Comparison of ENCODE assay signal across 3 cellular contexts in the genomic region with DNA sequence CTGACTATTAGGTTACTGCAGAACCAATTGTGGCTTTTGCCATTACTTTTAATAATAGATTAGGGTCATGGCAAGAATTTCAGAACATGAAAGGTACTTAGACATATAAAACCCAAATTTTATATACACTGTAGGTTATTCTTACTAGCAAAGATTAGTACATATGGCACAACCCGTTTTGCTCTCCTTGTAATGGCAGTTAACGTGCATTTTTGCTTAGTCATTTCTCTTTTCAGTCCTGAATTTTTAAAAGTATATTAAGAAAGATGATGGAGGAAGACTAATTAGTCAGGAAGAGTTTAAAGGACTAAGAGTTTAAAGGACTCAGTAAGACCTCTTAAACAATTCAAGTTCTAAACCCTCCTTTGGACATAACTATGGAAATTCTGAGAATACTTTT.
A peak's percentile ranks its signal among the peaks of the same experiment; 100 is the strongest.
TF ChIP-seq lines count a peak whose summit lies in the region.

No MANE protein-coding gene starts in this region.

TF ChIP-seq in HepG2, 621 proteins besides CTCF, POLR2A, EP300 and RAD21:
- TF ChIP-seq NFE2L2 (IDR thresholded peaks at IDR 0.05; ENCODE audit: low read length) (peak; percentile 26; the same call in 1 of the 2 replicates), NPAS2 (CRISPR knock-in tag; IDR thresholded peaks at IDR 0.05; ENCODE audit: borderline replicate concordance) (no peak)

TF ChIP-seq in H1, 55 proteins besides CTCF, POLR2A, EP300 and RAD21:
- no peak for TF ChIP-seq HDAC2 (IDR thresholded peaks at IDR 0.05; ENCODE audit: borderline replicate concordance in 1 of 2, low read depth in 2 of 2, low read length in 2 of 2)
- no peak for TF ChIP-seq SIRT6 (IDR thresholded peaks at IDR 0.05; ENCODE audit: low read length)
- TF ChIP-seq BACH1 (IDR thresholded peaks at IDR 0.05; ENCODE audit: low read length): no peak
- TF ChIP-seq BRCA1 (IDR thresholded peaks at IDR 0.05; ENCODE audit: low read depth, low read length): no peak
- TF ChIP-seq, protein P1, sequence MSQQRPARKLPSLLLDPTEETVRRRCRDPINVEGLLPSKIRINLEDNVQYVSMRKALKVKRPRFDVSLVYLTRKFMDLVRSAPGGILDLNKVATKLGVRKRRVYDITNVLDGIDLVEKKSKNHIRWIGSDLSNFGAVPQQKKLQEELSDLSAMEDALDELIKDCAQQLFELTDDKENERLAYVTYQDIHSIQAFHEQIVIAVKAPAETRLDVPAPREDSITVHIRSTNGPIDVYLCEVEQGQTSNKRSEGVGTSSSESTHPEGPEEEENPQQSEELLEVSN (IDR thresholded peaks at IDR 0.05): no peak
- no peak for TF ChIP-seq TBP (IDR thresholded peaks at IDR 0.05; ENCODE audit: low read depth, low read length)
- TF ChIP-seq TEAD4 (IDR thresholded peaks at IDR 0.05; ENCODE audit: low read depth, low read length): no peak
- TF ChIP-seq EZH2 (IDR thresholded peaks at IDR 0.05; ENCODE audit: low read depth, low read length, severe bottlenecking): no peak
- no peak for TF ChIP-seq CBX5 (IDR thresholded peaks at IDR 0.05; ENCODE audit: low read depth, low read length)
- no peak for TF ChIP-seq RFX5 (IDR thresholded peaks at IDR 0.05; ENCODE audit: borderline replicate concordance, low read depth, low read length)
- TF ChIP-seq RNF2 (IDR thresholded peaks at IDR 0.05; ENCODE audit: borderline replicate concordance, low read depth, low read length, missing control alignments, poor library complexity, severe bottlenecking): no peak
TF ChIP-seq in H1: peak in this region for 0.

TF ChIP-seq in SK-N-SH, 30 proteins besides CTCF, POLR2A, EP300 and RAD21:
- TF ChIP-seq, protein P2, sequence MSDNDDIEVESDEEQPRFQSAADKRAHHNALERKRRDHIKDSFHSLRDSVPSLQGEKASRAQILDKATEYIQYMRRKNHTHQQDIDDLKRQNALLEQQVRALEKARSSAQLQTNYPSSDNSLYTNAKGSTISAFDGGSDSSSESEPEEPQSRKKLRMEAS (IDR thresholded peaks at IDR 0.05; ENCODE audit: low read depth): no peak
- TF ChIP-seq FOXJ3 (CRISPR knock-in tag; IDR thresholded peaks at IDR 0.05) (no peak), FOXM1 (IDR thresholded peaks at IDR 0.05; ENCODE audit: low read depth) (no peak), SIN3A (IDR thresholded peaks at IDR 0.05; ENCODE audit: borderline replicate concordance, low read depth, low read length) (no peak), RCOR1 (IDR thresholded peaks at IDR 0.05; ENCODE audit: low read length) (no peak), SMC3 (IDR thresholded peaks at IDR 0.05; ENCODE audit: low read depth, low read length) (no peak), TEAD4 (IDR thresholded peaks at IDR 0.05; ENCODE audit: borderline replicate concordance, insufficient read depth) (no peak), GABPA (IDR thresholded peaks at IDR 0.05; ENCODE audit: low read depth) (no peak), MEF2A (IDR thresholded peaks at IDR 0.05; ENCODE audit: borderline replicate concordance, low read depth) (no peak)
- TF ChIP-seq, protein P3, sequence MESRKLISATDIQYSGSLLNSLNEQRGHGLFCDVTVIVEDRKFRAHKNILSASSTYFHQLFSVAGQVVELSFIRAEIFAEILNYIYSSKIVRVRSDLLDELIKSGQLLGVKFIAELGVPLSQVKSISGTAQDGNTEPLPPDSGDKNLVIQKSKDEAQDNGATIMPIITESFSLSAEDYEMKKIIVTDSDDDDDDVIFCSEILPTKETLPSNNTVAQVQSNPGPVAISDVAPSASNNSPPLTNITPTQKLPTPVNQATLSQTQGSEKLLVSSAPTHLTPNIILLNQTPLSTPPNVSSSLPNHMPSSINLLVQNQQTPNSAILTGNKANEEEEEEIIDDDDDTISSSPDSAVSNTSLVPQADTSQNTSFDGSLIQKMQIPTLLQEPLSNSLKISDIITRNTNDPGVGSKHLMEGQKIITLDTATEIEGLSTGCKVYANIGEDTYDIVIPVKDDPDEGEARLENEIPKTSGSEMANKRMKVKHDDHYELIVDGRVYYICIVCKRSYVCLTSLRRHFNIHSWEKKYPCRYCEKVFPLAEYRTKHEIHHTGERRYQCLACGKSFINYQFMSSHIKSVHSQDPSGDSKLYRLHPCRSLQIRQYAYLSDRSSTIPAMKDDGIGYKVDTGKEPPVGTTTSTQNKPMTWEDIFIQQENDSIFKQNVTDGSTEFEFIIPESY (IDR thresholded peaks at IDR 0.05; ENCODE audit: borderline replicate concordance, low read depth): no peak
- TF ChIP-seq, protein P4, sequence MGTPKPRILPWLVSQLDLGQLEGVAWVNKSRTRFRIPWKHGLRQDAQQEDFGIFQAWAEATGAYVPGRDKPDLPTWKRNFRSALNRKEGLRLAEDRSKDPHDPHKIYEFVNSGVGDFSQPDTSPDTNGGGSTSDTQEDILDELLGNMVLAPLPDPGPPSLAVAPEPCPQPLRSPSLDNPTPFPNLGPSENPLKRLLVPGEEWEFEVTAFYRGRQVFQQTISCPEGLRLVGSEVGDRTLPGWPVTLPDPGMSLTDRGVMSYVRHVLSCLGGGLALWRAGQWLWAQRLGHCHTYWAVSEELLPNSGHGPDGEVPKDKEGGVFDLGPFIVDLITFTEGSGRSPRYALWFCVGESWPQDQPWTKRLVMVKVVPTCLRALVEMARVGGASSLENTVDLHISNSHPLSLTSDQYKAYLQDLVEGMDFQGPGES (IDR thresholded peaks at IDR 0.05; ENCODE audit: low read depth, low read length): no peak
- TF ChIP-seq, protein P5, sequence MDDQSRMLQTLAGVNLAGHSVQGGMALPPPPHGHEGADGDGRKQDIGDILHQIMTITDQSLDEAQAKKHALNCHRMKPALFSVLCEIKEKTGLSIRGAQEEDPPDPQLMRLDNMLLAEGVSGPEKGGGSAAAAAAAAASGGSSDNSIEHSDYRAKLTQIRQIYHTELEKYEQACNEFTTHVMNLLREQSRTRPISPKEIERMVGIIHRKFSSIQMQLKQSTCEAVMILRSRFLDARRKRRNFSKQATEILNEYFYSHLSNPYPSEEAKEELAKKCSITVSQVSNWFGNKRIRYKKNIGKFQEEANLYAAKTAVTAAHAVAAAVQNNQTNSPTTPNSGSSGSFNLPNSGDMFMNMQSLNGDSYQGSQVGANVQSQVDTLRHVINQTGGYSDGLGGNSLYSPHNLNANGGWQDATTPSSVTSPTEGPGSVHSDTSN (IDR thresholded peaks at IDR 0.05): no peak
